8 cellular contexts compared by ENCODE assay signal in genomic region chr19:52095172-52096014, GRCh38. TPM values are rescaled to one million over a fixed set of nuclear protein-coding genes. Genes with fewer than 3 reads are reported as not detected.
DNase-seq lines count a peak whose midpoint lies in the region; ATAC-seq and TF ChIP-seq lines count a peak whose summit lies in the region.

TSS of gene ZNF841 (minus strand) at chr19:52095765. CDS start at chr19:52084801, 10,964 bp downstream.

- peaks cover 53% of the 10 kb centered on the region for H3K36me3 Mint-ChIP-seq in Caco-2 (ENCODE audit: insufficient read depth, unreplicated experiment)
- H3K36me3 Mint-ChIP-seq in activated naive CD8-positive, alpha-beta T cell: peaks cover 37% of the 10 kb centered on the region
- H3K36me3 Mint-ChIP-seq in glutamatergic neuron (ENCODE audit: unreplicated experiment): peaks cover 18% of the 10 kb centered on the region

- BruUV-seq in Caco-2 (replicated peaks; lab: Mats Ljungman, UMichigan): TSS peak; percentile 77

- H3K27ac Mint-ChIP-seq in Caco-2 (ENCODE audit: unreplicated experiment) (peak within 1 kb of the TSS; percentile 92), glutamatergic neuron (ENCODE audit: unreplicated experiment) (peak within 1 kb of the TSS; percentile 80)
- H3K27ac Mint-ChIP-seq in activated naive CD8-positive, alpha-beta T cell: peak within 1 kb of the TSS; percentile 98

- no peaks in the 10 kb centered on the region for H3K4me1 ChIP-seq in Caco-2

- H3K27me3 Mint-ChIP-seq in Caco-2 (ENCODE audit: insufficient read depth, unreplicated experiment) (no peaks in the 10 kb centered on the region), glutamatergic neuron (ENCODE audit: unreplicated experiment) (peaks cover 11% of the 10 kb centered on the region)
- H3K27me3 Mint-ChIP-seq in activated naive CD8-positive, alpha-beta T cell: no peaks in the 10 kb centered on the region

- CTCF ChIA-PET in Caco-2 (lab: Charles Lee): no interaction called here

- DNase-seq in Caco-2: peak; percentile 96
- peak; percentile 99 for DNase-seq in MG63
- DNase-seq in SKM-1 treated with dmso at 0.1 percent for 144 hours (lab: John Stamatoyannopoulos, UW; ENCODE audit: unreplicated experiment): peak; percentile 72
- DNase-seq in glutamatergic neuron: peak; percentile 97
- peak; percentile 79 for DNase-seq in omental fat pad (ENCODE audit: low spot score)
- DNase-seq in superior temporal gyrus (ENCODE audit: extremely low spot score): peak; percentile 87

- POLR2A ChIA-PET in Caco-2 (lab: Charles Lee): interaction anchor here (0.6 kb wide), 1 partner anchor 95 kb away, joined by 3 read pairs; no protein-coding TSS in a partner anchor

- H3K9me3 Mint-ChIP-seq in Caco-2 (ENCODE audit: unreplicated experiment) (peaks cover 58% of the 10 kb centered on the region), glutamatergic neuron (ENCODE audit: unreplicated experiment) (peaks cover 4% of the 10 kb centered on the region)
- H3K9me3 Mint-ChIP-seq in activated naive CD8-positive, alpha-beta T cell (ENCODE audit: low read depth): peaks cover 4% of the 10 kb centered on the region

- intact Hi-C loops in Caco-2 (cut with micrococcal nuclease; ENCODE audit: unreplicated experiment): loop anchor here (2.0 kb wide), 1 partner anchor 43 kb away; the partner anchor contains the start of gene ZNF616

- peaks cover 47% of the 10 kb centered on the region for H3K9me3 ChIP-seq in Caco-2
- H3K9me3 ChIP-seq in MG63: peaks cover 47% of the 10 kb centered on the region

- peak within 1 kb of the TSS; percentile 92 for H3K4me3 Mint-ChIP-seq in Caco-2 (ENCODE audit: unreplicated experiment)
- peak within 1 kb of the TSS; percentile 98 for H3K4me3 Mint-ChIP-seq in activated naive CD8-positive, alpha-beta T cell
- peak within 1 kb of the TSS; percentile 98 for H3K4me3 Mint-ChIP-seq in glutamatergic neuron (ENCODE audit: unreplicated experiment)

- H3K36me3 ChIP-seq in Caco-2 (ENCODE audit: control insufficient read depth, insufficient read depth, low read length): peaks cover 2% of the 10 kb centered on the region
- H3K36me3 ChIP-seq in MG63: peaks cover 40% of the 10 kb centered on the region

- H3K4me3 ChIP-seq in Caco-2 (ENCODE audit: low read depth, low read length): peak within 1 kb of the TSS; percentile 97
- peak within 1 kb of the TSS; percentile 94 for H3K4me3 ChIP-seq in MG63

- H3K27me3 ChIP-seq in Caco-2 (replicated peaks; ENCODE audit: control insufficient read depth, insufficient read depth, low read length) (no peaks in the 10 kb centered on the region), MG63 (no peaks in the 10 kb centered on the region)

- H3K4me1 Mint-ChIP-seq in Caco-2 (ENCODE audit: low read depth, unreplicated experiment) (peaks cover 16% of the 10 kb centered on the region), glutamatergic neuron (ENCODE audit: low read depth, unreplicated experiment) (peaks cover 6% of the 10 kb centered on the region)
- H3K4me1 Mint-ChIP-seq in activated naive CD8-positive, alpha-beta T cell (ENCODE audit: low read depth): peaks cover 33% of the 10 kb centered on the region

- no peak for TF ChIP-seq CTCF in Caco-2 (IDR thresholded peaks at IDR 0.05; ENCODE audit: insufficient read depth in 1 of 2, low read depth in 1 of 2, low read length in 1 of 2, severe bottlenecking in 1 of 2, unreplicated experiment in 1 of 2)
- peak; percentile 16 for TF ChIP-seq CTCF in glutamatergic neuron (IDR thresholded peaks at IDR 0.05; ENCODE audit: partially characterized antibody, unreplicated experiment)
- no peak for TF ChIP-seq CTCF in omental fat pad (IDR thresholded peaks at IDR 0.05)

- peak; percentile 80 for ATAC-seq in GM21723 (IDR thresholded peaks at IDR 0.05; ENCODE audit: unreplicated experiment)
- ATAC-seq in omental fat pad (ENCODE audit: low FRiP score): peak; percentile 99

RNA-seq across cellular contexts. Expression of gene ZNF841, which starts in this region (rescaled TPM):
- total RNA-seq in Caco-2 (2022) (14.9 and 16.7 TPM in 2 replicates), glutamatergic neuron (ENCODE audit: unreplicated experiment) (25.4 TPM), omental fat pad (10 to 100 TPM; 11.2 to 32.9 (median 21.8) TPM)
- 3.6 and 4.8 TPM in 2 replicates for total RNA-seq in MG63 (2014; rRNA removed; shearing (Covaris generic); ENCODE audit: low replicate concordance)

Comparison
In these comparisons a context has a peak if more than half of its experiments do, and no peak if none do; other contexts are left out.
1. Peak in every context shown above with its lines: DNase-seq, ATAC-seq and H3K4me3 ChIP-seq.